ENCODE assay signal across 9 cellular contexts in the genomic region with DNA sequence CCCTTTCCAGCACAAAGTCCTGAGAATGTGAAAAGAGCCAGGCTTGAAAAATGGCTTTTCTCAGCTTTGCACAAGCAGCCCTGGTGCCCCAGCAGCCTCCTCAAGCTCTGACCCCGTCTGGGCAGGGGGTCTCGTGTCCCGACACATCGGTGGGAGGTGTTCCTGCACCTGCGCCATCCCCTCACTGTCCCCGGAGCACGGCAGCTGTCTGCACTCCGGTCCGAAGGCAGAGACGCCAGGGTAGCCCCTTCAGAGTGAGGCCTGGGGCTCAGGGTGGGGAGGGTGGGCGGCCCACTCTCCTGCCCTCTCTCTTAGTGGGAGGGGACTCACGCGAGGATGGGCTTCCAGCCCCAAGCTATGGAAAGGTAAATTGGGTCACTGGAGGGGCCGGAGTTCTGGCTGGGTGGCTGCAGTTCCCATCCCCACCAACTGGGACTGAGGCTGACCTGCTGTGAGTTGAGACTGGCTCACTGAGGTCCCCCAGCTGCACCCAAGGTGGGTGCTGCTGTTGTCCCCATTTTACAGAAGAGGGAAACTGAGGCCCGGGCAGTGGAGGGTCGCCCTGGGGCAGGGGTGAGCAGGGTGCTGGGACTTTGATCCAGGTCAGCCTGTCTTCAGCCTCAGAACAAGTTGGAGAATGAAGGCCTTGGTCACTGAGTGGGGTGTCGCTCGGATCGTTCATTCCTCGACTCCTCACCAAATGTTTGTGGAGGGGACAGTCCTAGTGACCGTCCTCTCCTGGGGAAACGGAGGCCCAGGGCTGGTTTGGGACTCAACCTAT. TPM values are rescaled to one million over a fixed set of nuclear protein-coding genes. Genes with fewer than 3 reads are reported as not detected.
DNase-seq lines count a peak whose midpoint lies in the region; ATAC-seq and TF ChIP-seq lines count a peak whose summit lies in the region.
"Had no signal": no experiment of that assay in that cellular context is flagged by ENCODE, and none has a peak within 500 bp of the region (broad histone marks: within the 10 kb centered on the region; RNA-seq: fewer than 3 reads in every experiment).

No MANE protein-coding gene starts in this region.

- H3K36me3 ChIP-seq in DOHH2 (ENCODE audit: control insufficient read depth, low read length) (no peaks in the 10 kb centered on the region), NT2/D1 (ENCODE audit: insufficient read depth, insufficient read length, low read length) (no peaks in the 10 kb centered on the region), esophagus squamous epithelium (peaks cover 0 to 12% (median 0%) of the 10 kb centered on the region in 3 donors), psoas muscle (ENCODE audit: insufficient read depth in 1 of 2, low read depth in 1 of 2) (no peaks in the 10 kb centered on the region)

- H3K4me3 ChIP-seq in DOHH2 (ENCODE audit: low read length) (peak overlapping the region; percentile 47), NT2/D1 (ENCODE audit: insufficient read length, low read depth) (no peak overlapping the region), esophagus squamous epithelium (peak overlapping the region in 3 of 4 donors; percentile 20 to 63 (median 46)), psoas muscle (peak overlapping the region; percentile 59), lower leg skin (ENCODE audit: low read depth, poor library complexity, severe bottlenecking) (no peak overlapping the region)
- H3K4me3 ChIP-seq: SK-N-MC had no signal

- CTCF ChIA-PET in RWPE1 (lab: Yijun Ruan, JAX) = interaction anchor here (0.6 to 0.9 kb wide), 2 partner anchors 34 to 538 kb away, joined by 3 to 6 read pairs; no protein-coding TSS in a partner anchor

- H3K27ac ChIP-seq in DOHH2 (ENCODE audit: low read depth, low read length) (no peak overlapping the region), esophagus squamous epithelium (peak overlapping the region in 2 of 4 donors; percentile 42 to 53), psoas muscle (no peak overlapping the region), RWPE1 (no peak overlapping the region)
- H3K27ac ChIP-seq: SK-N-MC had no signal

- peaks cover 19% of the 10 kb centered on the region for H3K4me1 ChIP-seq in DOHH2 (ENCODE audit: control insufficient read depth, low read length)
- peaks cover 21% of the 10 kb centered on the region for H3K4me1 ChIP-seq in NT2/D1 (ENCODE audit: insufficient read depth, insufficient read length)
- H3K4me1 ChIP-seq in esophagus squamous epithelium = peaks cover 24 to 38% (median 31%) of the 10 kb centered on the region in 3 donors
- no peaks in the 10 kb centered on the region for H3K4me1 ChIP-seq in psoas muscle

- TF ChIP-seq CTCF in DOHH2 (IDR thresholded peaks at IDR 0.05; ENCODE audit: low read depth, low read length, poor library complexity, severe bottlenecking) (no peak), esophagus squamous epithelium (IDR thresholded peaks at IDR 0.05) (no peak), psoas muscle (IDR thresholded peaks at IDR 0.05) (no peak), RWPE1 (conservative IDR thresholded peaks at IDR 0.05; ENCODE audit: low read depth) (no peak), lower leg skin (IDR thresholded peaks at IDR 0.05) (no peak)

- H4K20me1 ChIP-seq in DOHH2 (ENCODE audit: control insufficient read depth, insufficient read depth, low read depth, low read length) = no peaks in the 10 kb centered on the region

- H3K4me2 ChIP-seq in DOHH2 (ENCODE audit: low read length) = peak overlapping the region; percentile 67

- intact Hi-C loops in esophagus squamous epithelium (cut with DNase I) = no loop called here
- intact Hi-C loops in psoas muscle (cut with DNase I) = no loop called here
- intact Hi-C loops in lower leg skin (cut with DNase I; ENCODE audit: low total_unique reads) = no loop called here

- H3K9me2 ChIP-seq in DOHH2 (replicated peaks; ENCODE audit: control insufficient read depth, low read length) = no peaks in the 10 kb centered on the region

- H3K27me3 ChIP-seq in DOHH2 (ENCODE audit: control insufficient read depth, low read length) = peaks cover 32% of the 10 kb centered on the region
- peaks cover 43% of the 10 kb centered on the region for H3K27me3 ChIP-seq in NT2/D1 (ENCODE audit: insufficient read depth, insufficient read length)
- peaks cover 18 to 60% (median 24%) of the 10 kb centered on the region in 4 donors for H3K27me3 ChIP-seq in esophagus squamous epithelium
- H3K27me3 ChIP-seq in psoas muscle (ENCODE audit: insufficient read depth in 3 of 3, low read length in 2 of 3) = peaks cover 0 to 30% (median 24%) of the 10 kb centered on the region in 3 donors

- peaks cover 7% of the 10 kb centered on the region; the same call in 1 of the 2 replicates for H3K9me3 ChIP-seq in DOHH2 (ENCODE audit: control insufficient read depth, insufficient read depth, low read length)
- peaks cover 9% of the 10 kb centered on the region; the same call in 1 of the 2 replicates for H3K9me3 ChIP-seq in NT2/D1 (ENCODE audit: insufficient read depth, low read length)
- peaks cover 0 to 7% (median 4%) of the 10 kb centered on the region in 3 donors for H3K9me3 ChIP-seq in esophagus squamous epithelium
- H3K9me3 ChIP-seq in psoas muscle = no peaks in the 10 kb centered on the region

- TF ChIP-seq POLR2A in esophagus squamous epithelium (IDR thresholded peaks at IDR 0.05) = no peak
- TF ChIP-seq POLR2A in lower leg skin (IDR thresholded peaks at IDR 0.05) = no peak

- POLR2A ChIA-PET in RWPE1 (lab: Yijun Ruan, JAX; ENCODE audit: low non-redundant PET) = no interaction called here

- peaks cover 4% of the 10 kb centered on the region for H3F3A ChIP-seq in DOHH2 (ENCODE audit: control insufficient read depth, insufficient read depth)

- H3K9ac ChIP-seq in NT2/D1 (ENCODE audit: insufficient read length, low read depth) = peak overlapping the region; percentile 57

- no peaks in the 10 kb centered on the region for H3K79me2 ChIP-seq in DOHH2 (ENCODE audit: control insufficient read depth, low read length)

- 60% methylated on average over 4 of the region's 22 CpGs; no CpG with 5 or more reads in 1 of the 2 donors for WGBS in esophagus squamous epithelium, 2 donors
- 38 to 43% (median 40%) methylated on average over 22 of the region's 22 CpGs for WGBS in psoas muscle, 3 donors
- 51 to 59% methylated on average over 20 to 21 of the region's 22 CpGs for WGBS in lower leg skin, 2 donors

- no peak for DNase-seq in NT2/D1 (ENCODE audit: low read depth, low spot score)
- no peak for DNase-seq in esophagus squamous epithelium (lab: John Stamatoyannopoulos, UW)
- no peak for DNase-seq in psoas muscle
- no peak for DNase-seq in amygdala (lab: John Stamatoyannopoulos, UW)
- no peak for DNase-seq in RWPE1 (ENCODE audit: low spot score)
- DNase-seq in HCEC 1CT = no peak
- DNase-seq in lower leg skin (ENCODE audit: low spot score in 2 of 2) = no peak

- ATAC-seq in psoas muscle = no peak

RNA-seq across cellular contexts. Expression of gene BAIAP3, which starts 2.3 kb away (rescaled TPM):
- 1 to 10 TPM in 2 of 4 donors, under 1 TPM in 2; 0.68 to 2.7 (median 1.00) TPM for total RNA-seq in esophagus squamous epithelium
- total RNA-seq in psoas muscle = 1 to 10 TPM in 3 of 4 donors, under 1 TPM in 1; 0.38 to 3.5 (median 1.9) TPM
- polyA plus RNA-seq in psoas muscle = 1 to 10 TPM in 1 of 3 donors, under 1 TPM in 2; 0.62 to 1.1 (median 0.79) TPM
- 1 to 10 TPM; 1.5 to 5.4 (median 2.4) TPM for total RNA-seq in lower leg skin

RNA-seq across cellular contexts. Expression of gene TSR3, which starts 20.6 kb away (rescaled TPM):
- 10 to 100 TPM; 57.6 to 87.4 (median 70.5) TPM for total RNA-seq in esophagus squamous epithelium
- 10 to 100 TPM; 40.0 to 55.3 (median 43.2) TPM for total RNA-seq in psoas muscle
- polyA plus RNA-seq in psoas muscle = 100 to 1,000 TPM in 2 of 3 donors, 10 to 100 TPM in 1; 55.1 to 109 (median 107) TPM
- 100 to 1,000 TPM in 1 of 4 donors, 10 to 100 TPM in 3; 76.8 to 106 (median 90.5) TPM for total RNA-seq in lower leg skin

RNA-seq across cellular contexts. Expression of gene GNPTG, which starts 20.6 kb away (rescaled TPM):
- total RNA-seq in esophagus squamous epithelium (10 to 100 TPM; 21.6 to 46.9 (median 37.8) TPM), psoas muscle (10 to 100 TPM; 27.9 to 36.6 (median 32.5) TPM), lower leg skin (10 to 100 TPM; 46.5 to 65.7 (median 60.0) TPM)
- polyA plus RNA-seq in psoas muscle = 10 to 100 TPM; 29.5 to 31.2 (median 30.7) TPM

RNA-seq across cellular contexts. Expression of gene UBE2I, which starts 21.7 kb away (rescaled TPM):
- total RNA-seq in esophagus squamous epithelium = 10 to 100 TPM; 31.8 to 88.1 (median 76.3) TPM
- 10 to 100 TPM; 46.2 to 71.7 (median 56.0) TPM for total RNA-seq in psoas muscle
- polyA plus RNA-seq in psoas muscle = 100 to 1,000 TPM in 1 of 3 donors, 10 to 100 TPM in 2; 49.8 to 101 (median 55.6) TPM
- total RNA-seq in lower leg skin = 100 to 1,000 TPM in 1 of 4 donors, 10 to 100 TPM in 3; 42.1 to 138 (median 47.4) TPM

Comparison
In these comparisons a context has a peak if more than half of its experiments do, and no peak if none do; other contexts are left out.
1. H3K4me3 ChIP-seq: peak in DOHH2 (single experiment), esophagus squamous epithelium (3 of 4) and psoas muscle (single experiment); none in NT2/D1 (single experiment) and lower leg skin (single experiment).